ENCODE assay signal across 9 cellular contexts in genomic region chr17:19003543-19003965, GRCh38. TPM values are rescaled to one million over a fixed set of nuclear protein-coding genes. Genes with fewer than 3 reads are reported as not detected.
A peak's percentile ranks its signal among the peaks of the same experiment; 100 is the strongest.
DNase-seq lines count a peak whose midpoint lies in the region; ATAC-seq and TF ChIP-seq lines count a peak whose summit lies in the region.
"Had no signal": no experiment of that assay in that cellular context is flagged by ENCODE, and none has a peak within 500 bp of the region (broad histone marks: within the 10 kb centered on the region; RNA-seq: fewer than 3 reads in every experiment).

No MANE protein-coding gene starts in this region.

- peak overlapping the region; percentile 97 for H3K56ac ChIP-seq in mesendoderm (ENCODE audit: low read length)

- peaks cover 22% of the 10 kb centered on the region for H3K79me1 ChIP-seq in mesendoderm (ENCODE audit: low read length)

- intact Hi-C loops in heart left ventricle (cut with DNase I) = loop anchor here in 3 of 10 donors (2.0 to 10.0 kb wide), 3 partner anchors 49 to 69 kb away; partner anchors contain the start of gene SLC5A10 (in 2 of the 3)
- intact Hi-C loops in left cardiac atrium (cut with DNase I) = no loop called here
- intact Hi-C loops in breast epithelium (cut with DNase I; ENCODE audit: low total_unique reads) = no loop called here

- no peak overlapping the region for H2AK5ac ChIP-seq in mesendoderm (ENCODE audit: low read length)

- H3K79me2 ChIP-seq in mesendoderm (ENCODE audit: control insufficient read depth, insufficient read depth, low read length) = peaks cover 38% of the 10 kb centered on the region

- no peak for TF ChIP-seq CTCF in heart left ventricle (IDR thresholded peaks at IDR 0.05)
- TF ChIP-seq CTCF in breast epithelium (IDR thresholded peaks at IDR 0.05) = no peak

- no peaks in the 10 kb centered on the region for H3K27me3 ChIP-seq in heart left ventricle
- no peaks in the 10 kb centered on the region for H3K27me3 ChIP-seq in breast epithelium
- H3K27me3 ChIP-seq in mesendoderm (ENCODE audit: insufficient read depth, low read length, poor library complexity) = no peaks in the 10 kb centered on the region

- H3K4me1 ChIP-seq in heart left ventricle (peaks cover 0 to 23% (median 3%) of the 10 kb centered on the region in 12 donors), breast epithelium (no peaks in the 10 kb centered on the region), mesendoderm (ENCODE audit: control insufficient read depth, low read depth, low read length) (peaks cover 9% of the 10 kb centered on the region), urinary bladder (ENCODE audit: insufficient read depth) (no peaks in the 10 kb centered on the region)

- H3K9me3 ChIP-seq in heart left ventricle = peaks cover 0 to 6% (median 0%) of the 10 kb centered on the region in 12 donors
- H3K9me3 ChIP-seq in breast epithelium = no peaks in the 10 kb centered on the region

- H3K27ac ChIP-seq in heart left ventricle (peak overlapping the region in 2 of 12 donors; percentile 32 to 63), breast epithelium (peak overlapping the region; percentile 84 to 86), mesendoderm (ENCODE audit: low read depth, low read length) (peak overlapping the region; percentile 24), urinary bladder (ENCODE audit: low read depth) (no peak overlapping the region)

- no peak overlapping the region for H2BK5ac ChIP-seq in mesendoderm (ENCODE audit: low read length)

- peak overlapping the region; percentile 91 for H3K9ac ChIP-seq in mesendoderm (ENCODE audit: low read length)

- H4K5ac ChIP-seq in mesendoderm (ENCODE audit: low read length) = no peak overlapping the region

- H3K36me3 ChIP-seq in heart left ventricle (no peaks in the 10 kb centered on the region), breast epithelium (no peaks in the 10 kb centered on the region), mesendoderm (ENCODE audit: control insufficient read depth, insufficient read depth, low read length) (peaks cover 1% of the 10 kb centered on the region), urinary bladder (ENCODE audit: insufficient read depth) (no peaks in the 10 kb centered on the region)

- peak overlapping the region; percentile 11 for H3K18ac ChIP-seq in mesendoderm (ENCODE audit: low read length)

- no peak overlapping the region for H2BK120ac ChIP-seq in mesendoderm (ENCODE audit: low read depth, low read length)

- H3K4me2 ChIP-seq in mesendoderm (ENCODE audit: low read length) = peak overlapping the region; percentile 87

- 42 to 79% (median 46%) methylated on average over 11 to 39 of the region's 39 CpGs for WGBS in heart left ventricle, 4 donors
- no CpG with 5 or more reads among the region's 39 CpGs for WGBS in mesendoderm (ENCODE audit: extremely low coverage, insufficient coverage, low lambda C conversion rate)
- 50% methylated on average over 39 of the region's 39 CpGs for WGBS in urinary bladder

- TF ChIP-seq POLR2A in heart left ventricle (IDR thresholded peaks at IDR 0.05) = no peak
- no peak for TF ChIP-seq POLR2A in breast epithelium (IDR thresholded peaks at IDR 0.05)

- H3K4ac ChIP-seq in mesendoderm (ENCODE audit: low read depth, low read length) = peak overlapping the region; percentile 43

- ATAC-seq in heart left ventricle (peak in 1 of 4 donors; percentile 5), left cardiac atrium (no peak)

- no peak for DNase-seq in heart left ventricle
- no peak for DNase-seq in left cardiac atrium
- DNase-seq in breast epithelium (ENCODE audit: low spot score in 2 of 2) = no peak
- no peak for DNase-seq in mesendoderm
- no peak for DNase-seq in stimulated activated CD4-positive, alpha-beta T cell treated with anti-CD3 and anti-CD28 coated beads, Interleukin-12 subunit alpha, Interleukin-12 subunit beta, amount 100 ng/mL, for 4 hours
- DNase-seq in CD1c-positive myeloid dendritic cell (ENCODE audit: extremely low spot score) = no peak
- no peak for DNase-seq in stimulated activated naive CD4-positive, alpha-beta T cell treated with Interleukin-2 at 50 U/mL for 16 hours (lab: John Stamatoyannopoulos, UW)

- H3K23ac ChIP-seq in mesendoderm (ENCODE audit: low read length) = no peak overlapping the region

- H2BK15ac ChIP-seq in mesendoderm (replicated peaks; ENCODE audit: low read depth) = no peak overlapping the region

- peak overlapping the region in 11 of 12 donors; percentile 29 to 70 (median 56) for H3K4me3 ChIP-seq in heart left ventricle
- peak overlapping the region; percentile 46 to 75 (median 70) for H3K4me3 ChIP-seq in breast epithelium
- peak overlapping the region; percentile 73 for H3K4me3 ChIP-seq in mesendoderm (ENCODE audit: low read length)
- H3K4me3 ChIP-seq in urinary bladder (ENCODE audit: low read depth, low read length) = peak overlapping the region; percentile 57

- H4K8ac ChIP-seq in mesendoderm (ENCODE audit: low read depth, low read length) = no peak overlapping the region

RNA-seq across cellular contexts. Expression of gene FAM83G, which starts 1.0 kb away (rescaled TPM):
- 1 to 10 TPM; 1.2 to 7.4 (median 1.8) TPM for total RNA-seq in heart left ventricle
- polyA plus RNA-seq in heart left ventricle = 10 to 100 TPM in 1 of 2 donors, 1 to 10 TPM in 1; 1.5 to 12.8 TPM
- 10 to 100 TPM; 23.3 to 24.8 TPM for total RNA-seq in left cardiac atrium
- 10 to 100 TPM in 1 of 3 donors, 1 to 10 TPM in 2; 1.8 to 11.0 (median 7.2) TPM for total RNA-seq in breast epithelium
- polyA plus RNA-seq in mesendoderm (2013, experiment 1 of 2) = 14.3 TPM
- polyA plus RNA-seq in mesendoderm (2013, experiment 2 of 2) = 14.2 TPM
- 1.0 TPM for total RNA-seq in urinary bladder
- polyA plus RNA-seq in urinary bladder = 2.9 TPM

RNA-seq across cellular contexts. Expression of gene GRAP, which starts 43.2 kb away (rescaled TPM):
- total RNA-seq in heart left ventricle = 1 to 10 TPM; 1.1 to 6.3 (median 2.1) TPM
- polyA plus RNA-seq in heart left ventricle = 1 to 10 TPM; 2.1 to 3.3 TPM
- total RNA-seq in left cardiac atrium = 1 to 10 TPM; 1.6 to 3.2 TPM
- total RNA-seq in breast epithelium = 1 to 10 TPM; 1.8 to 9.8 (median 2.2) TPM
- 0.46 TPM for polyA plus RNA-seq in mesendoderm (2013, experiment 1 of 2)
- 0.43 TPM for polyA plus RNA-seq in mesendoderm (2013, experiment 2 of 2)
- 4.5 TPM for total RNA-seq in urinary bladder
- polyA plus RNA-seq in urinary bladder = 4.2 TPM

RNA-seq across cellular contexts. Expression of gene SLC5A10, which starts 51.6 kb away (rescaled TPM):
- under 1 TPM in 2 of 9 donors, not detected in 7; 0.11 to 0.31 TPM for total RNA-seq in heart left ventricle
- under 1 TPM; 0.04 to 0.08 TPM for polyA plus RNA-seq in heart left ventricle
- under 1 TPM; 0.26 to 0.27 TPM for total RNA-seq in left cardiac atrium
- under 1 TPM in 1 of 3 donors, not detected in 2; 0.29 TPM for total RNA-seq in breast epithelium
- polyA plus RNA-seq in mesendoderm (2013, experiment 1 of 2) = 0.04 TPM
- polyA plus RNA-seq in mesendoderm (2013, experiment 2 of 2) = 0.04 TPM
- total RNA-seq in urinary bladder = not detected
- 0.05 TPM for polyA plus RNA-seq in urinary bladder
- total RNA-seq: T-helper 1 cell treated with Interleukin-12 subunit alpha and Interleukin-12 subunit beta and Interleukin-4 antibody, amounts not matched to agents 30 ng/mL and 1 ng/mL, for 36 hours had no signal
